Comparison of ENCODE assay signal across 21 cellular contexts in genomic region chr3:52211268-52211891, GRCh38. TPM values are rescaled to one million over a fixed set of nuclear protein-coding genes. Genes with fewer than 3 reads are reported as not detected.
DNase-seq lines count a peak whose midpoint lies in the region; ATAC-seq and TF ChIP-seq lines count a peak whose summit lies in the region.
"Had no signal": no experiment of that assay in that cellular context is flagged by ENCODE, and none has a peak within 500 bp of the region (broad histone marks: within the 10 kb centered on the region; RNA-seq: fewer than 3 reads in every experiment).

No MANE protein-coding gene starts in this region.

- no peaks in the 10 kb centered on the region for H3K27me3 ChIP-seq in Karpas-422 (ENCODE audit: low read length)
- no peaks in the 10 kb centered on the region for H3K27me3 ChIP-seq in hepatocyte
- no peaks in the 10 kb centered on the region for H3K27me3 ChIP-seq in lower lobe of right lung (ENCODE audit: low read depth)
- no peaks in the 10 kb centered on the region for H3K27me3 ChIP-seq in stomach
- no peaks in the 10 kb centered on the region for H3K27me3 ChIP-seq in body of pancreas
- H3K27me3 ChIP-seq: BE2C, SJSA1 had no signal

- H3K9me2 ChIP-seq in Karpas-422 (replicated peaks; ENCODE audit: insufficient read depth, low read length) (no peaks in the 10 kb centered on the region), hepatocyte (replicated peaks; ENCODE audit: insufficient read depth) (no peaks in the 10 kb centered on the region)

- intact Hi-C loops in lower lobe of right lung (cut with DNase I) (no loop called here), stomach (cut with DNase I; ENCODE audit: low total_unique reads) (no loop called here), body of pancreas (cut with DNase I) (no loop called here)

- DNase-seq in Karpas-422 (no peak), hepatocyte (ENCODE audit: low spot score) (no peak), lower lobe of right lung (no peak), stomach (no peak), body of pancreas (no peak), DMS 273 (lab: John Stamatoyannopoulos, UW; ENCODE audit: unreplicated experiment) (no peak), DMS114 treated with DMSO at 0.1 percent for 48 hours (lab: John Stamatoyannopoulos, UW; ENCODE audit: unreplicated experiment) (no peak)
- DNase-seq: BE2C; CD4-positive, alpha-beta T cell; COR-L47; DMS 273 treated with DMSO at 0.1 percent for 48 hours; MM.1S; NCI-H1092 treated with DMSO at 0.1 percent for 48 hours; NCI-H1436 treated with DMSO at 0.1 percent for 48 hours; NCI-H1930; NCI-H226; NCI-H748 treated with DMSO at 0.1 percent for 48 hours had no signal

- H3K9me3 ChIP-seq in Karpas-422 (ENCODE audit: low read length) (no peaks in the 10 kb centered on the region), hepatocyte (ENCODE audit: low read depth) (no peaks in the 10 kb centered on the region), lower lobe of right lung (no peaks in the 10 kb centered on the region), stomach (no peaks in the 10 kb centered on the region), body of pancreas (no peaks in the 10 kb centered on the region)
- H3K9me3 ChIP-seq: BE2C, SJSA1 had no signal

- H3K4me2 ChIP-seq in Karpas-422 (ENCODE audit: low read depth, low read length, poor library complexity, severe bottlenecking) (no peak overlapping the region), hepatocyte (peak overlapping the region; percentile 5)

- TF ChIP-seq CTCF in hepatocyte (IDR thresholded peaks at IDR 0.05; ENCODE audit: poor library complexity) (no peak), lower lobe of right lung (IDR thresholded peaks at IDR 0.05) (no peak), stomach (IDR thresholded peaks at IDR 0.05) (no peak), body of pancreas (IDR thresholded peaks at IDR 0.05) (no peak)

- H3K4me1 ChIP-seq in Karpas-422 (ENCODE audit: low read length), result no peaks in the 10 kb centered on the region
- peaks cover 18% of the 10 kb centered on the region for H3K4me1 ChIP-seq in hepatocyte (ENCODE audit: insufficient read depth)
- H3K4me1 ChIP-seq in lower lobe of right lung, result peaks cover 27% of the 10 kb centered on the region
- peaks cover 4 to 46% (median 15%) of the 10 kb centered on the region in 4 donors for H3K4me1 ChIP-seq in stomach
- peaks cover 4% of the 10 kb centered on the region for H3K4me1 ChIP-seq in body of pancreas
- H3K4me1 ChIP-seq: BE2C, SJSA1 had no signal

- WGBS in hepatocyte (ENCODE audit: low lambda C conversion rate, missing lambda C conversion rate), result 95% methylated on average over 18 of the region's 18 CpGs
- whole genome bisulfite sequencing in stomach, 5 donors, result 93 to 95% (median 94%) methylated on average over 18 of the region's 18 CpGs
- 92 to 93% methylated on average over 14 to 18 of the region's 18 CpGs for WGBS in body of pancreas, 2 donors

- H3K27ac ChIP-seq in Karpas-422 (ENCODE audit: low read length) (peak overlapping the region; percentile 26; the same call in 1 of the 2 replicates), hepatocyte (peak overlapping the region; percentile 84), lower lobe of right lung (peak overlapping the region; percentile 51), stomach (peak overlapping the region in 3 of 5 donors; percentile 3 to 60 (median 35)), body of pancreas (no peak overlapping the region)
- H3K27ac ChIP-seq: SJSA1 had no signal

- TF ChIP-seq EP300 in stomach (IDR thresholded peaks at IDR 0.05), result no peak

- H3K4me3 ChIP-seq in Karpas-422 (ENCODE audit: low read length) (no peak overlapping the region), hepatocyte (no peak overlapping the region), lower lobe of right lung (no peak overlapping the region), stomach (no peak overlapping the region), body of pancreas (no peak overlapping the region)
- H3K4me3 ChIP-seq: K562, SJSA1 had no signal

- H4K20me1 ChIP-seq in Karpas-422 (ENCODE audit: insufficient read depth, low read depth, low read length) (0 out of 2 replicates have a peak, but pooled peaks cover 8% of the 10 kb centered on the region), hepatocyte (ENCODE audit: insufficient read depth, poor library complexity, severe bottlenecking) (no peaks in the 10 kb centered on the region)

- no peak overlapping the region for H2AFZ ChIP-seq in Karpas-422 (ENCODE audit: low read length)
- no peak overlapping the region for H2AFZ ChIP-seq in hepatocyte

- ATAC-seq in lower lobe of right lung, result no peak
- ATAC-seq in body of pancreas, result no peak
- ATAC-seq: Panc1 had no signal

- no peak for TF ChIP-seq POLR2A in stomach (IDR thresholded peaks at IDR 0.05)
- TF ChIP-seq POLR2A in body of pancreas (IDR thresholded peaks at IDR 0.05), result no peak

- H3K79me2 ChIP-seq in Karpas-422 (ENCODE audit: low read length) (no peaks in the 10 kb centered on the region), hepatocyte (no peaks in the 10 kb centered on the region)

- peaks cover 40% of the 10 kb centered on the region for H3K36me3 ChIP-seq in Karpas-422 (ENCODE audit: insufficient read depth, low read length)
- H3K36me3 ChIP-seq in hepatocyte (replicated peaks; ENCODE audit: insufficient read depth, low read depth), result no peaks in the 10 kb centered on the region
- peaks cover 97% of the 10 kb centered on the region for H3K36me3 ChIP-seq in lower lobe of right lung
- peaks cover 88 to 97% (median 94%) of the 10 kb centered on the region in 4 donors for H3K36me3 ChIP-seq in stomach
- peaks cover 3 to 53% of the 10 kb centered on the region in 2 donors for H3K36me3 ChIP-seq in body of pancreas (replicated peaks in 1 of 2; ENCODE audit: insufficient read depth in 1 of 2, low read depth in 2 of 2)

- H3K9ac ChIP-seq in Karpas-422 (ENCODE audit: low read length), result no peak overlapping the region

RNA-seq across cellular contexts. Expression of gene ALAS1, which starts 13.4 kb away (rescaled TPM):
- total RNA-seq in Karpas-422 (2014; rRNA removed; shearing (Covaris generic); ENCODE audit: low replicate concordance), result 24.8 and 41.6 TPM in 2 replicates
- total RNA-seq in hepatocyte (81.8 and 85.3 TPM in 2 replicates), lower lobe of right lung (103 TPM), stomach (10 to 100 TPM; 19.6 to 75.3 (median 33.4) TPM), body of pancreas (10 to 100 TPM; 13.5 to 63.6 TPM)
- polyA plus RNA-seq in hepatocyte (90.1 and 91.2 TPM in 2 replicates), stomach (10 to 100 TPM; 35.6 to 59.1 (median 42.7) TPM)

RNA-seq across cellular contexts. Expression of gene TLR9, which starts 14.1 kb away (rescaled TPM):
- total RNA-seq in Karpas-422 (2014; rRNA removed; shearing (Covaris generic); ENCODE audit: low replicate concordance), result 7.4 and 26.5 TPM in 2 replicates
- total RNA-seq in hepatocyte (not detected in 2 replicates), lower lobe of right lung (1.0 TPM), stomach (not detected), body of pancreas (under 1 TPM in 1 of 2 donors, not detected in 1; 0.26 TPM)
- polyA plus RNA-seq in hepatocyte (not detected in 2 replicates), stomach (under 1 TPM in 1 of 3 donors, not detected in 2; 0.18 TPM)
- total RNA-seq: A673, K562, SJSA1 had no signal
- polyA plus RNA-seq: K562 had no signal

RNA-seq across cellular contexts. Expression of gene TWF2, which starts 27.6 kb away (rescaled TPM):
- 42.0 and 76.3 TPM in 2 replicates for total RNA-seq in Karpas-422 (2014; rRNA removed; shearing (Covaris generic); ENCODE audit: low replicate concordance)
- 52.5 and 59.1 TPM in 2 replicates for total RNA-seq in hepatocyte
- 45.7 and 47.4 TPM in 2 replicates for polyA plus RNA-seq in hepatocyte
- 62.2 TPM for total RNA-seq in lower lobe of right lung
- 100 to 1,000 TPM in 1 of 5 donors, 10 to 100 TPM in 4; 18.7 to 237 (median 39.1) TPM for total RNA-seq in stomach
- polyA plus RNA-seq in stomach, result 10 to 100 TPM; 37.5 to 58.7 (median 40.8) TPM
- 10 to 100 TPM; 26.7 to 35.8 TPM for total RNA-seq in body of pancreas

RNA-seq across cellular contexts. Expression of gene PPM1M, which starts 34.2 kb away (rescaled TPM):
- 25.5 and 35.4 TPM in 2 replicates for total RNA-seq in Karpas-422 (2014; rRNA removed; shearing (Covaris generic); ENCODE audit: low replicate concordance)
- 6.2 and 8.0 TPM in 2 replicates for total RNA-seq in hepatocyte
- polyA plus RNA-seq in hepatocyte, result 8.4 and 10.7 TPM in 2 replicates
- total RNA-seq in lower lobe of right lung, result 53.4 TPM
- 10 to 100 TPM in 3 of 5 donors, 1 to 10 TPM in 2; 7.9 to 44.9 (median 11.0) TPM for total RNA-seq in stomach
- 10 to 100 TPM; 16.4 to 25.7 (median 19.8) TPM for polyA plus RNA-seq in stomach
- 10 to 100 TPM in 1 of 2 donors, 1 to 10 TPM in 1; 6.9 to 15.3 TPM for total RNA-seq in body of pancreas

RNA-seq across cellular contexts. Expression of gene POC1A, which starts 57.2 kb away (rescaled TPM):
- total RNA-seq in Karpas-422 (2014; rRNA removed; shearing (Covaris generic); ENCODE audit: low replicate concordance), result 12.7 and 18.6 TPM in 2 replicates
- total RNA-seq in hepatocyte, result 2.6 TPM in 2 replicates
- 3.7 and 5.7 TPM in 2 replicates for polyA plus RNA-seq in hepatocyte
- 2.7 TPM for total RNA-seq in lower lobe of right lung
- 10 to 100 TPM in 1 of 5 donors, 1 to 10 TPM in 3, not detected in 1; 1.8 to 23.2 (median 3.5) TPM for total RNA-seq in stomach
- polyA plus RNA-seq in stomach, result 1 to 10 TPM; 3.0 to 4.4 (median 3.5) TPM
- total RNA-seq in body of pancreas, result 1 to 10 TPM in 1 of 2 donors, under 1 TPM in 1; 0.26 to 3.3 TPM

Comparison
In these comparisons a context has a peak if more than half of its experiments do, and no peak if none do; other contexts are left out.
1. H3K27ac ChIP-seq: peak in Karpas-422 (single experiment), hepatocyte (single experiment), lower lobe of right lung (single experiment) and stomach (3 of 5); none in body of pancreas (0 of 4).